29 cellular contexts compared by ENCODE assay signal in genomic region chr19:32471095-32471494, GRCh38.
DNase-seq lines count a peak whose midpoint lies in the region; ATAC-seq and TF ChIP-seq lines count a peak whose summit lies in the region.
"Had no signal": no experiment of that assay in that cellular context is flagged by ENCODE, and none has a peak within 500 bp of the region (broad histone marks: within the 10 kb centered on the region; RNA-seq: fewer than 3 reads in every experiment).

No MANE protein-coding gene starts in this region.

- POLR2A ChIA-PET in WTC11 (lab: Charles Lee): no interaction called here

- DNase-seq in DMS79 (lab: John Stamatoyannopoulos, UW) (peak; percentile 81), WTC11 (ENCODE audit: low spot score) (no peak), heart left ventricle (peak; percentile 41 to 62 (median 53)), progenitor cell of endocrine pancreas (ENCODE audit: low spot score, unreplicated experiment) (no peak), NCI-H1092 treated with DMSO at 0.1 percent for 48 hours (lab: John Stamatoyannopoulos, UW) (no peak)
- DNase-seq in activated CD4-positive, alpha-beta T cell treated with anti-CD3 and anti-CD28 coated beads, Interleukin-2, amount 50 U/mL, for 4 hours: no peak
- DNase-seq: activated CD4-positive, alpha-beta T cell treated with anti-CD3 and anti-CD28 coated beads for 4 hours; activated naive CD4-positive, alpha-beta T cell; activated T-cell treated with anti-CD3 and anti-CD28 coated beads, Interleukin-2, amount 50 U/mL, for 48 hours; Calu3; endodermal cell; gastrocnemius medialis; immature natural killer cell; naive thymus-derived CD8-positive, alpha-beta T cell; NCI-H1105 treated with DMSO at 0.1 percent for 48 hours; NCI-H2081 treated with DMSO at 0.1 percent for 48 hours; NCI-H446 treated with DMSO at 0.1 percent for 48 hours; stimulated activated CD4-positive, alpha-beta T cell treated with anti-CD3 and anti-CD28 coated beads, Interleukin-2, amount 100 ng/mL, for 24 hours; T-helper 2 cell; trophoblast cell had no signal

- no peak for TF ChIP-seq POLR2A in heart left ventricle (IDR thresholded peaks at IDR 0.05)

- 75 to 83% (median 77%) methylated on average over 7 of the region's 7 CpGs for WGBS in heart left ventricle, 4 donors

- peak overlapping the region; percentile 74 for H3K27ac Mint-ChIP-seq in WTC11
- H3K27ac Mint-ChIP-seq in progenitor cell of endocrine pancreas: peak overlapping the region; percentile 53
- H3K27ac Mint-ChIP-seq: CD14-positive monocyte; endodermal cell; immature natural killer cell; naive thymus-derived CD8-positive, alpha-beta T cell had no signal

- H3K36me3 Mint-ChIP-seq in WTC11: peaks cover 13% of the 10 kb centered on the region
- peaks cover 14% of the 10 kb centered on the region for H3K36me3 Mint-ChIP-seq in progenitor cell of endocrine pancreas (ENCODE audit: insufficient read depth)

- CTCF ChIA-PET in WTC11 (lab: Charles Lee): interaction anchor here (0.7 kb wide), 1 partner anchor 79 kb away, joined by 6 read pairs; no protein-coding TSS in a partner anchor

- peaks cover 0 to 38% (median 8%) of the 10 kb centered on the region in 9 donors for H3K36me3 ChIP-seq in heart left ventricle
- H3K36me3 ChIP-seq: breast epithelium, gastrocnemius medialis, HAP-1 had no signal

- H3K9me3 ChIP-seq in heart left ventricle: no peaks in the 10 kb centered on the region
- H3K9me3 ChIP-seq: breast epithelium, esophagus muscularis mucosa, gastrocnemius medialis, HAP-1 had no signal

- no peaks in the 10 kb centered on the region for H3K27me3 ChIP-seq in heart left ventricle
- H3K27me3 ChIP-seq: breast epithelium, esophagus muscularis mucosa, gastrocnemius medialis had no signal

- no peaks in the 10 kb centered on the region for H3K9me3 Mint-ChIP-seq in WTC11
- no peaks in the 10 kb centered on the region for H3K9me3 Mint-ChIP-seq in progenitor cell of endocrine pancreas (ENCODE audit: low read depth)
- H3K9me3 Mint-ChIP-seq: CD14-positive monocyte; endodermal cell; immature natural killer cell; naive thymus-derived CD8-positive, alpha-beta T cell had no signal

- intact Hi-C loops in heart left ventricle (cut with DNase I): no loop called here

- TF ChIP-seq CTCF in WTC11 (IDR thresholded peaks at IDR 0.05) (no peak), heart left ventricle (IDR thresholded peaks at IDR 0.05) (no peak), progenitor cell of endocrine pancreas (IDR thresholded peaks at IDR 0.05; ENCODE audit: unreplicated experiment) (no peak)

- no peaks in the 10 kb centered on the region for H3K4me1 ChIP-seq in heart left ventricle
- H3K4me1 ChIP-seq: breast epithelium, esophagus muscularis mucosa, gastrocnemius medialis had no signal

- no peak overlapping the region for H3K4me3 Mint-ChIP-seq in WTC11
- no peak overlapping the region for H3K4me3 Mint-ChIP-seq in progenitor cell of endocrine pancreas (ENCODE audit: low read depth)
- H3K4me3 Mint-ChIP-seq: CD14-positive monocyte; endodermal cell; immature natural killer cell; naive thymus-derived CD8-positive, alpha-beta T cell had no signal

- no peak for ATAC-seq in WTC11
- ATAC-seq in heart left ventricle: peak in 2 of 4 donors; percentile 62 to 66
- ATAC-seq in HG02763 (IDR thresholded peaks at IDR 0.05; ENCODE audit: unreplicated experiment): no peak
- no peak for ATAC-seq in HG03457 (IDR thresholded peaks at IDR 0.05; ENCODE audit: unreplicated experiment)
- ATAC-seq: gastrocnemius medialis; GM12878; naive thymus-derived CD8-positive, alpha-beta T cell; SK-N-SH treated with all-trans-retinoic acid at 6 μM for 48 hours had no signal

- no peak overlapping the region for H3K4me3 ChIP-seq in heart left ventricle
- H3K4me3 ChIP-seq: breast epithelium, coronary artery, esophagus muscularis mucosa, gastrocnemius medialis, GM12878, HAP-1 had no signal

- H3K27ac ChIP-seq in heart left ventricle: peak overlapping the region in 2 of 12 donors; percentile 19 to 34
- H3K27ac ChIP-seq: breast epithelium, coronary artery, esophagus muscularis mucosa, gastrocnemius medialis had no signal

- H3K27me3 Mint-ChIP-seq in WTC11 (ENCODE audit: low read depth): no peaks in the 10 kb centered on the region
- H3K27me3 Mint-ChIP-seq in progenitor cell of endocrine pancreas: no peaks in the 10 kb centered on the region
- H3K27me3 Mint-ChIP-seq: naive thymus-derived CD8-positive, alpha-beta T cell had no signal

- peaks cover 10% of the 10 kb centered on the region for H3K4me1 Mint-ChIP-seq in WTC11
- H3K4me1 Mint-ChIP-seq in progenitor cell of endocrine pancreas (ENCODE audit: low read depth): peaks cover 7% of the 10 kb centered on the region
- H3K4me1 Mint-ChIP-seq: CD14-positive monocyte; endodermal cell; immature natural killer cell; naive thymus-derived CD8-positive, alpha-beta T cell had no signal

TF ChIP-seq in WTC11, 78 proteins besides CTCF, POLR2A, EP300 and RAD21 (continues in another document):
- no peak for TF ChIP-seq NFATC4 (CRISPR knock-in tag; IDR thresholded peaks at IDR 0.05)
- TF ChIP-seq ARID4B (CRISPR knock-in tag; IDR thresholded peaks at IDR 0.05; ENCODE audit: borderline replicate concordance): no peak
- TF ChIP-seq HMGXB4 (CRISPR knock-in tag; IDR thresholded peaks at IDR 0.05): no peak
- TF ChIP-seq ELF4 (CRISPR knock-in tag; IDR thresholded peaks at IDR 0.05; ENCODE audit: low read depth): no peak
- TF ChIP-seq ZNF219 (CRISPR knock-in tag; IDR thresholded peaks at IDR 0.05; ENCODE audit: borderline replicate concordance): no peak
- no peak for TF ChIP-seq ZNF232 (CRISPR knock-in tag; IDR thresholded peaks at IDR 0.05)
- no peak for TF ChIP-seq PRDM15 (CRISPR knock-in tag; IDR thresholded peaks at IDR 0.05)

Comparison
In these comparisons a context has a peak if more than half of its experiments do, and no peak if none do; other contexts are left out.
1. DNase-seq: peak in DMS79 (single experiment) and heart left ventricle (5 of 5); none in WTC11 (single experiment), progenitor cell of endocrine pancreas (single experiment), NCI-H1092 treated with DMSO at 0.1 percent for 48 hours (single experiment) and activated CD4-positive, alpha-beta T cell treated with anti-CD3 and anti-CD28 coated beads, Interleukin-2, amount 50 U/mL, for 4 hours (0 of 2).